8 cellular contexts compared by ENCODE assay signal in the genomic region with DNA sequence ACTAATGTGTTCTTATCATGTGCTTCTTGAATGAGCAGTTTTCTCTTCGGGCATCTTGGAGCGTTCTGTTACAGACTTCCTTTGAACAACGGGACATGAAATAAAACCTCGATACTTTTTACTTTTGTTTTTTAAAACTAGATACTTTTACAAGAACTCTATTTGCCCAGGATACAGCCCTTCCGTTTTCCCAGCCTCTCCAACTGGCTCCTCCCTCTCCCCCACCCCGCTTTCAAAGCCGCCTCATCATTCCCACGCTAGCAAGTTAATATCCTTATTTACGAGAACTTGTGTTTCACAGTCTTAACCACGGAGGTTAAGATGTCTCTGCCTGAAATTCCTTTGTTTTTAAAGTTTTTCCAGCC. TPM values are rescaled to one million over a fixed set of nuclear protein-coding genes. Genes with fewer than 3 reads are reported as not detected.
DNase-seq lines count a peak whose midpoint lies in the region; ATAC-seq and TF ChIP-seq lines count a peak whose summit lies in the region.

No MANE protein-coding gene starts in this region.

- no peak for DNase-seq in activated T-cell treated with anti-CD3 and anti-CD28 coated beads, Interleukin-2, amount 50 U/mL, for 4 hours
- no peak for DNase-seq in activated T-cell treated with anti-CD3 and anti-CD28 coated beads, Interleukin-2, amount 50 U/mL, for 1 hour
- DNase-seq in NCI-H460 (ENCODE audit: extremely low read depth, low read depth), result peak; percentile 1
- DNase-seq in astrocyte of the hippocampus (ENCODE audit: low read depth, low spot score), result peak; percentile 71
- DNase-seq in smooth muscle cell (lab: John Stamatoyannopoulos, UW; ENCODE audit: unreplicated experiment), result no peak
- no peak for DNase-seq in NCI-H524 treated with DMSO at 0.1 percent for 48 hours (lab: John Stamatoyannopoulos, UW)

- peak overlapping the region; percentile 86 for H3K4me3 Mint-ChIP-seq in activated T-cell treated with anti-CD3 and anti-CD28 coated beads, Interleukin-2, amount 50 U/mL, for 4 hours

- H3K79me2 ChIP-seq in smooth muscle cell (ENCODE audit: low read depth), result no peaks in the 10 kb centered on the region

- peak overlapping the region; percentile 100 for H2AFZ ChIP-seq in smooth muscle cell (ENCODE audit: low read depth)

- peak; percentile 9 to 13 for ATAC-seq in activated T-cell treated with anti-CD3 and anti-CD28 coated beads, Interleukin-2, amount 50 U/mL, for 4 hours
- ATAC-seq in HG02763 (IDR thresholded peaks at IDR 0.05; ENCODE audit: unreplicated experiment), result peak; percentile 3

- H3K9me3 Mint-ChIP-seq in activated T-cell treated with anti-CD3 and anti-CD28 coated beads, Interleukin-2, amount 50 U/mL, for 4 hours, result no peaks in the 10 kb centered on the region

- TF ChIP-seq CTCF in smooth muscle cell (IDR thresholded peaks at IDR 0.05; ENCODE audit: borderline replicate concordance, insufficient read depth, poor library complexity, severe bottlenecking), result no peak

- peaks cover 10% of the 10 kb centered on the region for H3K27me3 Mint-ChIP-seq in activated T-cell treated with anti-CD3 and anti-CD28 coated beads, Interleukin-2, amount 50 U/mL, for 4 hours (ENCODE audit: low read depth)

- H3K9ac ChIP-seq in smooth muscle cell (ENCODE audit: low read depth), result peak overlapping the region; percentile 92

- H4K20me1 ChIP-seq in smooth muscle cell (ENCODE audit: low read depth), result no peaks in the 10 kb centered on the region

- H3K4me3 ChIP-seq in iPS-18c (ENCODE audit: insufficient read depth, low read depth, low read length) (peak overlapping the region; percentile 92), smooth muscle cell (peak overlapping the region; percentile 100)

- no peaks in the 10 kb centered on the region for H3F3A ChIP-seq in smooth muscle cell (ENCODE audit: low read depth)

- H3K36me3 ChIP-seq in smooth muscle cell (ENCODE audit: low read depth), result no peaks in the 10 kb centered on the region

- WGBS in smooth muscle cell (ENCODE audit: low lambda C conversion rate), result under 1% methylated on average over 10 of the region's 10 CpGs

- H3K4me1 Mint-ChIP-seq in activated T-cell treated with anti-CD3 and anti-CD28 coated beads, Interleukin-2, amount 50 U/mL, for 4 hours (ENCODE audit: low read depth), result peaks cover 3% of the 10 kb centered on the region

- peaks cover 3% of the 10 kb centered on the region for H3K4me1 ChIP-seq in smooth muscle cell (ENCODE audit: low read depth)

- peak overlapping the region; percentile 96 for H3K27ac ChIP-seq in smooth muscle cell (ENCODE audit: low read depth)

- H3K27me3 ChIP-seq in smooth muscle cell (ENCODE audit: low read depth), result peaks cover 2% of the 10 kb centered on the region

- H3K36me3 Mint-ChIP-seq in activated T-cell treated with anti-CD3 and anti-CD28 coated beads, Interleukin-2, amount 50 U/mL, for 4 hours (ENCODE audit: insufficient read depth), result no peaks in the 10 kb centered on the region

- no peaks in the 10 kb centered on the region for H3K9me3 ChIP-seq in iPS-18c (ENCODE audit: control insufficient read depth, insufficient read depth, low read length)
- H3K9me3 ChIP-seq in smooth muscle cell (replicated peaks; ENCODE audit: low read depth), result no peaks in the 10 kb centered on the region

- peak overlapping the region; percentile 98 for H3K4me2 ChIP-seq in smooth muscle cell

RNA-seq across cellular contexts. Expression of a gene that starts 0.3 kb away (rescaled TPM):
- not detected for total RNA-seq in activated T-cell treated with anti-CD3 and anti-CD28 coated beads, Interleukin-2, amount 50 U/mL, for 4 hours
- 0.26 and 0.40 TPM in 2 replicates for total RNA-seq in NCI-H460 (2014; rRNA removed; shearing (Covaris generic))
- polyA plus RNA-seq in NCI-H460 (2014; cell fraction: nucleus; rRNA removed), result not detected in 2 replicates
- 0.72 and 2.0 TPM in 2 replicates for total RNA-seq in smooth muscle cell
- 0.21 and 0.53 TPM in 2 replicates for polyA plus RNA-seq in smooth muscle cell

Comparison
In these comparisons a context has a peak if more than half of its experiments do, and no peak if none do; other contexts are left out.
1. DNase-seq: peak in NCI-H460 (single experiment) and astrocyte of the hippocampus (single experiment); none in activated T-cell treated with anti-CD3 and anti-CD28 coated beads, Interleukin-2, amount 50 U/mL, for 4 hours (single experiment), activated T-cell treated with anti-CD3 and anti-CD28 coated beads, Interleukin-2, amount 50 U/mL, for 1 hour (single experiment), smooth muscle cell (single experiment) and NCI-H524 treated with DMSO at 0.1 percent for 48 hours (single experiment).